ENCODE assay signal across 7 cellular contexts in the genomic region with DNA sequence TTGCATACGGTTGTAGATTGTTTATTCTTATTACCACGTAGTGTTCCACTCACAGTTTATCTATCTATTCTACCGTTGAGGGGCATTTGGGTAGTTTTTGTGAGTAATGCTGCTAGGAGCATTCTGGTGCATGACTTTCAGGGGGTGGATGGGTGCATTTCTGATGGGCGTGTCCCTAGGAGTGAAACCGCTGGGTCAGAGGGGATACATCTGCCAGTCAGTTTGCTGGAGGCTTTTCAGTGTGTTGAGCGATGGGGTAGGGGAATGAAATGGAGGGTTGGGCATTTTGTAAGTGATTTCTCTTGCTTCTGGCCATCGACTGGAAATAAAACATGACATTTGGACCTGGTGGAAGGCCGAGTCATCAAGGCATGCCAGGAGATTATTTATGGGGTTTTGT. TPM values are rescaled to one million over a fixed set of nuclear protein-coding genes. Genes with fewer than 3 reads are reported as not detected.
"Had no signal": no experiment of that assay in that cellular context is flagged by ENCODE, and none has a peak within 500 bp of the region (broad histone marks: within the 10 kb centered on the region; RNA-seq: fewer than 3 reads in every experiment).

No MANE protein-coding gene starts in this region.

- H3K4me3 Mint-ChIP-seq: IgD-negative memory B cell had no signal

- DNase-seq: IMR-90, KBM-7 had no signal

- ATAC-seq: HepG2, K562 had no signal

- H3K9me3 Mint-ChIP-seq: IgD-negative memory B cell had no signal

- H3K4me1 Mint-ChIP-seq: IgD-negative memory B cell had no signal

- H3K4me3 ChIP-seq: K562 had no signal

- H3K27ac ChIP-seq: HL-60 had no signal

- H3K27ac Mint-ChIP-seq: IgD-negative memory B cell had no signal

RNA-seq across cellular contexts. Expression of a gene that starts 17.0 kb away (rescaled TPM):
- total RNA-seq: HT-29, IMR-90, K562 had no signal
- polyA plus RNA-seq: IgD-negative memory B cell, IMR-90, K562 had no signal
